Comparison of ENCODE assay signal across 27 cellular contexts in the genomic region with DNA sequence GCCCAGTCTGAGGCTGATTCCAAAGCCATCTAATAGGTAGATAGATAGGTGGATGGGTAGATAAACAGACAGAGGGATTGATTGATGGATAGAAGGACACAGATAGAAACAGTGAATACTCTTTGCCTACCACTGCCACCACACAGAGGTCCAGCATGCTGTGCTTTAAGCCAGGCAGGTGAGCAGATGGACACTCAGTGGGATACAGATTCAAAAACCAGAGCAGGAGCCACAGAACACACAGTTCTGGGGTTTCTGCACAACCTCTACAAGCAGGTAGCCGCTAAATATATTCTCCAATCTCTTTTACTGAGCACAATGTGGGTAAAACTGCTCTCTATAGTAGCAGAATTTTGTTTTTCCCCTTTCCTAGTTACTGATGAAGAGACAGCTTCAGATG. TPM values are rescaled to one million over a fixed set of nuclear protein-coding genes. Genes with fewer than 3 reads are reported as not detected.
DNase-seq lines count a peak whose midpoint lies in the region; ATAC-seq and TF ChIP-seq lines count a peak whose summit lies in the region.
"Had no signal": no experiment of that assay in that cellular context is flagged by ENCODE, and none has a peak within 500 bp of the region (broad histone marks: within the 10 kb centered on the region; RNA-seq: fewer than 3 reads in every experiment).

No MANE protein-coding gene starts in this region.

- no peaks in the 10 kb centered on the region for H3K36me3 Mint-ChIP-seq in Calu3 (ENCODE audit: insufficient read depth, unreplicated experiment)
- H3K36me3 Mint-ChIP-seq in naive thymus-derived CD8-positive, alpha-beta T cell: peaks cover 5 to 91% (median 25%) of the 10 kb centered on the region in 3 donors

- ATAC-seq in naive thymus-derived CD8-positive, alpha-beta T cell: no peak
- ATAC-seq in HG03571 (IDR thresholded peaks at IDR 0.05; ENCODE audit: unreplicated experiment): no peak

- H3K27ac Mint-ChIP-seq in Calu3 (ENCODE audit: unreplicated experiment): peak overlapping the region; percentile 60
- H3K27ac Mint-ChIP-seq in naive thymus-derived CD8-positive, alpha-beta T cell: peak overlapping the region in 6 of 10 donors; percentile 9 to 85 (median 55)
- H3K27ac Mint-ChIP-seq: CD4-positive, alpha-beta T cell had no signal

- BruUV-seq in Calu3 (replicated peaks; lab: Mats Ljungman, UMichigan): no TSS peak

- intact Hi-C loops in Calu3 (cut with micrococcal nuclease; ENCODE audit: unreplicated experiment): no loop called here

- no peak overlapping the region for H3K4me3 Mint-ChIP-seq in Calu3 (ENCODE audit: low read depth, unreplicated experiment)
- H3K4me3 Mint-ChIP-seq in naive thymus-derived CD8-positive, alpha-beta T cell: no peak overlapping the region
- H3K4me3 Mint-ChIP-seq: CD4-positive, alpha-beta T cell had no signal

- peaks cover 29% of the 10 kb centered on the region for H3K4me1 Mint-ChIP-seq in Calu3 (ENCODE audit: low read depth, unreplicated experiment)
- H3K4me1 Mint-ChIP-seq in naive thymus-derived CD8-positive, alpha-beta T cell: peaks cover 6 to 13% (median 9%) of the 10 kb centered on the region in 4 donors

- no peaks in the 10 kb centered on the region for H3K9me3 Mint-ChIP-seq in Calu3 (ENCODE audit: low read depth, unreplicated experiment)
- H3K9me3 Mint-ChIP-seq in naive thymus-derived CD8-positive, alpha-beta T cell: no peaks in the 10 kb centered on the region
- H3K9me3 Mint-ChIP-seq: CD4-positive, alpha-beta T cell had no signal

- no peak for TF ChIP-seq CTCF in Calu3 (IDR thresholded peaks at IDR 0.05; ENCODE audit: unreplicated experiment)

- DNase-seq in Calu3: no peak
- peak; percentile 65 for DNase-seq in NCI-H69 (lab: John Stamatoyannopoulos, UW)
- DNase-seq in cerebellar cortex (ENCODE audit: low spot score): peak; percentile 99
- DNase-seq in naive thymus-derived CD8-positive, alpha-beta T cell: no peak
- DNase-seq in DMS53 treated with DMSO at 0.1 percent for 48 hours (lab: John Stamatoyannopoulos, UW; ENCODE audit: unreplicated experiment): no peak
- no peak for DNase-seq in GOT3 (lab: John Stamatoyannopoulos, UW)
- DNase-seq: AML-193; CD4-positive, alpha-beta T cell; COR-L47; DMS 273 treated with DMSO at 0.1 percent for 48 hours; DMS79 treated with DMSO at 0.1 percent for 48 hours; H7; KBM-7; MV-4-11; NCI-H1105; NCI-H146; NCI-H1930; NCI-H2107; NCI-H446; NCI-H524 treated with DMSO at 0.1 percent for 48 hours; NCI-H82; SK-N-SH; SW 1271 had no signal

- CTCF ChIA-PET in Calu3 (lab: Charles Lee): interaction anchor here (0.9 to 1.5 kb wide), 3 partner anchors 159 to 192 kb away, joined by 3 to 4 read pairs (median 3); no protein-coding TSS in a partner anchor

- no peaks in the 10 kb centered on the region for H3K27me3 Mint-ChIP-seq in Calu3 (ENCODE audit: unreplicated experiment)
- H3K27me3 Mint-ChIP-seq in naive thymus-derived CD8-positive, alpha-beta T cell: no peaks in the 10 kb centered on the region
- H3K27me3 Mint-ChIP-seq: CD4-positive, alpha-beta T cell had no signal

- POLR2A ChIA-PET in naive thymus-derived CD8-positive, alpha-beta T cell (lab: Charles Lee): no interaction called here

RNA-seq across cellular contexts. Expression of a gene that starts 20.5 kb away (rescaled TPM):
- total RNA-seq in Calu3 (2022): 2.7 and 3.5 TPM in 2 replicates
- total RNA-seq in naive thymus-derived CD8-positive, alpha-beta T cell: 1 to 10 TPM; 6.3 to 6.7 TPM
- polyA plus RNA-seq in naive thymus-derived CD8-positive, alpha-beta T cell: 1 to 10 TPM; 2.4 to 3.4 (median 3.1) TPM
- total RNA-seq: OCI-LY7 had no signal

RNA-seq across cellular contexts. Expression of a gene that starts 23.8 kb away (rescaled TPM):
- total RNA-seq in Calu3 (2022): not detected in 2 replicates
- total RNA-seq in naive thymus-derived CD8-positive, alpha-beta T cell: 10 to 100 TPM; 48.1 to 52.3 TPM
- 10 to 100 TPM; 66.6 to 98.7 (median 88.3) TPM for polyA plus RNA-seq in naive thymus-derived CD8-positive, alpha-beta T cell
- total RNA-seq: LHCN-M2, MCF 10A, OCI-LY7 had no signal
- polyA plus RNA-seq: SK-N-SH had no signal

Comparison
In these comparisons a context has a peak if more than half of its experiments do, and no peak if none do; other contexts are left out.
1. DNase-seq: peak in NCI-H69 (single experiment) and cerebellar cortex (single experiment); none in Calu3 (single experiment), naive thymus-derived CD8-positive, alpha-beta T cell (0 of 10), DMS53 treated with DMSO at 0.1 percent for 48 hours (single experiment) and GOT3 (single experiment).
2. RNA of a gene that starts 23.8 kb away (total RNA-seq): 48.1 to 52.3 TPM in naive thymus-derived CD8-positive, alpha-beta T cell; not detected in Calu3; every median in the first group is over 10 times any median in the second.